In genomic region chr3:13145131-13145825, GRCh38 we compare ENCODE assay signal across 17 cellular contexts.
DNase-seq lines count a peak whose midpoint lies in the region; ATAC-seq, FAIRE-seq and TF ChIP-seq lines count a peak whose summit lies in the region.
"Had no signal": no experiment of that assay in that cellular context is flagged by ENCODE, and none has a peak within 500 bp of the region (broad histone marks: within the 10 kb centered on the region; RNA-seq: fewer than 3 reads in every experiment).

No MANE protein-coding gene starts in this region.

- H3K27me3 ChIP-seq in K562 (ENCODE audit: control insufficient read depth in 2 of 2, insufficient read depth in 2 of 2, low read length in 2 of 2): peaks cover 8 to 78% of the 10 kb centered on the region in 2 experiments; a peak in 4 of 5 replicates
- H3K27me3 ChIP-seq: breast epithelium, SJSA1 had no signal

- H3K4me3 ChIP-seq in K562: no peak overlapping the region
- H3K4me3 ChIP-seq: breast epithelium, SJSA1 had no signal

- no peaks in the 10 kb centered on the region for H3K79me2 ChIP-seq in K562 (ENCODE audit: control insufficient read depth, insufficient read depth, low read length)

- FAIRE-seq in K562 (lab: Jason Lieb, UNC): no peak
- FAIRE-seq: endothelial cell of umbilical vein, islet of Langerhans had no signal

- under 1% methylated on average over 14 of the region's 14 CpGs for WGBS in K562 (ENCODE audit: insufficient coverage, low coverage, missing lambda C conversion rate)

- no peaks in the 10 kb centered on the region for H3K36me3 ChIP-seq in K562 (ENCODE audit: control insufficient read depth, insufficient read depth, low read length)
- H3K36me3 ChIP-seq: breast epithelium, SJSA1 had no signal

- no TSS peak for BruUV-seq in K562 (replicated peaks; lab: Mats Ljungman, UMichigan)

- CTCF ChIA-PET in K562 (lab: Yijun Ruan, JAX; ENCODE audit: low intra/inter-chr PET ratio): no interaction called here

- DNase-seq in Kasumi-1 (lab: John Stamatoyannopoulos, UW): peak; percentile 21 to 26
- DNase-seq in K562 (ENCODE audit: extremely low read depth in 1 of 4, low spot score in 3 of 4): peak; percentile 56 to 72 (median 71)
- peak; percentile 66 for DNase-seq in posterior vena cava (ENCODE audit: low spot score)
- DNase-seq in HK-2 (ENCODE audit: unreplicated experiment): no peak
- DNase-seq in amniotic stem cell (lab: John Stamatoyannopoulos, UW): no peak
- DNase-seq: MV-4-11; NCI-H2029 treated with DMSO at 0.1 percent for 48 hours; NCI-H524 treated with DMSO at 0.1 percent for 48 hours; occipital lobe; stimulated activated naive CD4-positive, alpha-beta T cell treated with Interleukin-2 at 50 U/mL for 16 hours had no signal

- in situ Hi-C loops in K562 (cut with MboI): no loop called here

- intact Hi-C loops in K562 (cut with micrococcal nuclease): no loop called here
- intact Hi-C loops in posterior vena cava (cut with DNase I): no loop called here

- TF ChIP-seq EP300 in K562 (IDR thresholded peaks at IDR 0.05; ENCODE audit: low read length): no peak

- peaks cover 17% of the 10 kb centered on the region for H4K20me1 ChIP-seq in K562 (replicated peaks; ENCODE audit: control insufficient read depth, insufficient read depth, low read length)

- peaks cover 0 to 4% of the 10 kb centered on the region in 2 experiments; a peak in 1 of 5 replicates for H3K4me1 ChIP-seq in K562 (replicated peaks in 1 of 2; ENCODE audit: control insufficient read depth in 2 of 2, insufficient read depth in 2 of 2, low read length in 2 of 2)
- H3K4me1 ChIP-seq: breast epithelium, SJSA1 had no signal

- POLR2A ChIA-PET in K562 (lab: Yijun Ruan, JAX): interaction anchor here (0.6 to 1.7 kb wide), 5 partner anchors 9 to 64 kb away, joined by 3 to 5 read pairs (median 4); no protein-coding TSS in a partner anchor

- H2AFZ ChIP-seq in K562 (ENCODE audit: low read depth, low read length): no peak overlapping the region

- no peak for TF ChIP-seq POLR2A in K562 (conservative IDR thresholded peaks at IDR 0.05)

- TF ChIP-seq RAD21 in K562 (CRISPR knock-in tag; conservative IDR thresholded peaks at IDR 0.05 in 1 of 2, IDR thresholded peaks at IDR 0.05 in 1 of 2): peak in 1 of 2 experiments; percentile 40; a peak in 2 of 4 replicates

- H3K4me2 ChIP-seq in K562 (ENCODE audit: insufficient read depth, low read length): no peak overlapping the region

- no peaks in the 10 kb centered on the region for H3K9me3 ChIP-seq in K562 (replicated peaks; ENCODE audit: control insufficient read depth, insufficient read depth, low read depth, low read length)
- H3K9me3 ChIP-seq: breast epithelium, SJSA1 had no signal

- peak; percentile 90 for ATAC-seq in K562
- no peak for ATAC-seq in HG02970 (IDR thresholded peaks at IDR 0.05; ENCODE audit: low FRiP score, unreplicated experiment)
- ATAC-seq in GM21447 (IDR thresholded peaks at IDR 0.05; ENCODE audit: unreplicated experiment): no peak

- no peak overlapping the region for H3K27ac ChIP-seq in K562 (ENCODE audit: extremely low read depth, low read depth, low read length)
- H3K27ac ChIP-seq: breast epithelium, SJSA1 had no signal

- H3K9me1 ChIP-seq in K562 (ENCODE audit: control insufficient read depth, insufficient read depth, low read length): no peaks in the 10 kb centered on the region

- TF ChIP-seq CTCF in GM12874 (IDR thresholded peaks at IDR 0.05; ENCODE audit: insufficient read depth, low read depth, low read length) (0 out of 2 replicates have a peak, but pooled peaks have one; percentile 14), K562 (IDR thresholded peaks at IDR 0.05 in 2 of 3, conservative IDR thresholded peaks at IDR 0.05 in 1 of 3; ENCODE audit: insufficient read depth in 2 of 3, low read depth in 1 of 3, low read length in 3 of 3) (peak; percentile 43 to 56 (median 53); a peak in 5 of 6 replicates)

- H3K9ac ChIP-seq in K562 (ENCODE audit: insufficient read depth in 1 of 2, low read depth in 2 of 2, low read length in 2 of 2): no peak overlapping the region

TF ChIP-seq in K562, 482 proteins besides CTCF, POLR2A, EP300 and RAD21:
- TF ChIP-seq VEZF1 (CRISPR knock-in tag; IDR thresholded peaks at IDR 0.05): peak; percentile 61
- TF ChIP-seq SMC3 (conservative IDR thresholded peaks at IDR 0.05; ENCODE audit: insufficient read depth, low read depth, low read length): 0 out of 2 replicates have a peak, but pooled peaks have one; percentile 22
- 0 out of 2 replicates have a peak, but pooled peaks have one; percentile 20 for TF ChIP-seq ZBTB7A (IDR thresholded peaks at IDR 0.05; ENCODE audit: borderline replicate concordance, control insufficient read depth, low read depth, low read length)
- TF ChIP-seq RCOR1 (IDR thresholded peaks at IDR 0.05; ENCODE audit: borderline replicate concordance in 1 of 2, low read depth in 2 of 2, low read length in 2 of 2): 0 out of 4 replicates have a peak, but pooled peaks of 1 of the 2 experiments have one; percentile 12
- TF ChIP-seq LARP7 (IDR thresholded peaks at IDR 0.05): no peak

Comparison
In these comparisons a context has a peak if more than half of its experiments do, and no peak if none do; other contexts are left out.
1. DNase-seq: peak in Kasumi-1 (2 of 2), K562 (4 of 4) and posterior vena cava (single experiment); none in HK-2 (single experiment) and amniotic stem cell (single experiment).